ENCODE assay signal across 8 cellular contexts in the genomic region with DNA sequence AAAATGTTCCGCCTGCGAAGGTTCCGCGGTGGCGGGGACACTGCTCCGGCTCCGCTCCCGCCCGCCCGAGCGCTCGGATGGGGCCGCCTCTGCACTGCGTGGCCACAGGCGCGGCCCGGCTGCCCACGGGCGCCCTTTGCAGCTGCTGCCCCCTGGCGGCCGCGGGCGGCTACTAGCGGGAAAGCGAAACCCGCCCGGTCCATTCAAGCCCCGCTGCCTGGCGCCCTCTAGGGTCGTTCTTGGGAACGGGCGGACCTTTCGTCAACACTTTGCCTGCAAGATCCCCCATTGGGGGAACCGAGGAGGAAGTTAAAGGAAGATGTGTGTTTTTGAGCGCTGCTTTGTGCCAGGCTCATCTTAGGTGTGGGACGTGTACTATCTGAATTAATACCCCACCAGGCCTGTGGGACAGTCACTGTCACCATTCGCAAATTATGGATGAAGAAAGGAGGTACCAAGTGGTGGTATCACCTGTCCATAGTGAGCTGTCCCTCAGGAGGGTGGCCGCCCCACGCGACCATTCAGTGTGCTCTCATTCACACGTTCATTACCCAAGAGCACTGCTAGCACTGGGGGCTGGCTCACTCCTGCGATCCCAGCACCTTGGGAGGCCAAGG. TPM values are rescaled to one million over a fixed set of nuclear protein-coding genes. Genes with fewer than 3 reads are reported as not detected.
DNase-seq lines count a peak whose midpoint lies in the region; ATAC-seq and TF ChIP-seq lines count a peak whose summit lies in the region.

No MANE protein-coding gene starts in this region.

- DNase-seq in NCI-H524 (lab: John Stamatoyannopoulos, UW) (peak; percentile 80 to 85), NCI-H524 treated with DMSO at 0.1 percent for 48 hours (lab: John Stamatoyannopoulos, UW) (no peak), NCI-H446 treated with DMSO at 0.1 percent for 48 hours (lab: John Stamatoyannopoulos, UW) (peak; percentile 37), mammary epithelial cell (peak; percentile 59), kidney epithelial cell (ENCODE audit: low read depth) (no peak)
- peak; percentile 84 for DNase-seq in stimulated activated CD4-positive, alpha-beta T cell treated with anti-CD3 and anti-CD28 coated beads, Interleukin-2, amount 100 ng/mL, for 4 hours (ENCODE audit: low read depth)

- H3K27ac ChIP-seq in mammary epithelial cell (ENCODE audit: insufficient read depth, low read depth, low read length): no peak overlapping the region

- intact Hi-C loops in mammary epithelial cell (cut with micrococcal nuclease): loop anchor here (1.0 to 2.0 kb wide), 7 partner anchors 25 to 306 kb away; a partner anchor contains a TSS

- TF ChIP-seq CTCF in mammary epithelial cell (conservative IDR thresholded peaks at IDR 0.05 in 1 of 2, IDR thresholded peaks at IDR 0.05 in 1 of 2; ENCODE audit: extremely low read depth in 1 of 2, insufficient read depth in 1 of 2, low read depth in 1 of 2, low read length in 2 of 2) (peak; percentile 92 to 97), kidney epithelial cell (IDR thresholded peaks at IDR 0.05; ENCODE audit: insufficient read depth, low read length, poor library complexity, severe bottlenecking) (peak; percentile 97)

- H4K20me1 ChIP-seq in mammary epithelial cell (ENCODE audit: insufficient read depth, low read length): no peaks in the 10 kb centered on the region

- peak; percentile 63 for ATAC-seq in HG03280 (IDR thresholded peaks at IDR 0.05; ENCODE audit: unreplicated experiment)
- peak; percentile 81 to 83 for ATAC-seq in activated CD4-positive, CD25-positive, alpha-beta regulatory T cell treated with anti-CD3 and anti-CD28 coated beads, Interleukin-2, amount 50 U/mL, for 24 hours

- 8% methylated on average over 21 of the region's 42 CpGs for WGBS in mammary epithelial cell (ENCODE audit: low coverage, missing lambda C conversion rate)

- BruUV-seq in mammary epithelial cell (replicated peaks; lab: Mats Ljungman, UMichigan): no TSS peak

- dilution Hi-C loops in mammary epithelial cell (cut with HindIII; ENCODE audit: low sequenced_read_pairs): no loop called here

- no peaks in the 10 kb centered on the region for H3K9me3 ChIP-seq in mammary epithelial cell (replicated peaks; ENCODE audit: insufficient read depth, low read length)

- H3K4me3 ChIP-seq in mammary epithelial cell (replicated peaks in 1 of 3; ENCODE audit: insufficient read depth in 1 of 3, low read depth in 2 of 3, low read length in 3 of 3) (no peak overlapping the region), kidney epithelial cell (ENCODE audit: low read depth, low read length) (no peak overlapping the region)

- H3K9ac ChIP-seq in mammary epithelial cell (ENCODE audit: insufficient read depth, low read length): no peak overlapping the region

- H3K79me2 ChIP-seq in mammary epithelial cell (ENCODE audit: insufficient read depth, low read length): no peaks in the 10 kb centered on the region

- in situ Hi-C loops in mammary epithelial cell (cut with MboI; ENCODE audit: low sequenced_read_pairs in 2 of 2): loop anchor here (5.0 to 10.0 kb wide), 2 partner anchors 74 to 141 kb away; no protein-coding TSS in a partner anchor

- no peaks in the 10 kb centered on the region for H3K36me3 ChIP-seq in mammary epithelial cell (ENCODE audit: insufficient read depth, low read length)
- H3K36me3 ChIP-seq in kidney epithelial cell (ENCODE audit: control insufficient read depth, insufficient read depth, low read length): no peaks in the 10 kb centered on the region

- H2AFZ ChIP-seq in mammary epithelial cell (ENCODE audit: low read depth, low read length): no peak overlapping the region

- H3K4me2 ChIP-seq in mammary epithelial cell (ENCODE audit: insufficient read depth, low read depth, low read length): peak overlapping the region; percentile 13

- CTCF ChIA-PET in mammary epithelial cell (lab: Charles Lee; ENCODE audit: low non-redundant PET): interaction anchor here (0.6 to 0.7 kb wide), 2 partner anchors 16 to 189 kb away, joined by 3 read pairs; no protein-coding TSS in a partner anchor

- H3K27me3 ChIP-seq in mammary epithelial cell (ENCODE audit: insufficient read depth, low read length) (no peaks in the 10 kb centered on the region), kidney epithelial cell (ENCODE audit: control insufficient read depth, insufficient read depth, low read length) (peaks cover under 1% of the 10 kb centered on the region)

- peaks cover 8% of the 10 kb centered on the region for H3K4me1 ChIP-seq in mammary epithelial cell (ENCODE audit: insufficient read depth, low read length)

RNA-seq across cellular contexts. Expression of a gene that starts 19.4 kb away (rescaled TPM):
- total RNA-seq in mammary epithelial cell (under 1 TPM in 1 of 2 donors, not detected in 1; 0.24 TPM), kidney epithelial cell (1.7 and 1.9 TPM in 2 replicates)
- polyA plus RNA-seq in mammary epithelial cell: not detected
- not detected for polyA minus RNA-seq in mammary epithelial cell

RNA-seq across cellular contexts. Expression of a gene that starts 24.9 kb away (rescaled TPM):
- 10 to 100 TPM; 38.2 to 61.7 TPM for total RNA-seq in mammary epithelial cell
- polyA plus RNA-seq in mammary epithelial cell: 53.4 TPM
- polyA minus RNA-seq in mammary epithelial cell: 38.9 TPM
- 33.2 and 34.6 TPM in 2 replicates for total RNA-seq in kidney epithelial cell

Comparison
In these comparisons a context has a peak if more than half of its experiments do, and no peak if none do; other contexts are left out.
1. DNase-seq: peak in NCI-H524 (2 of 2), NCI-H446 treated with DMSO at 0.1 percent for 48 hours (single experiment), mammary epithelial cell (single experiment) and stimulated activated CD4-positive, alpha-beta T cell treated with anti-CD3 and anti-CD28 coated beads, Interleukin-2, amount 100 ng/mL, for 4 hours (single experiment); none in NCI-H524 treated with DMSO at 0.1 percent for 48 hours (single experiment) and kidney epithelial cell (single experiment).